ENCODE assay signal across 11 cellular contexts in genomic region chr3:140871022-140871421, GRCh38.
"Had no signal": no experiment of that assay in that cellular context is flagged by ENCODE, and none has a peak within 500 bp of the region (broad histone marks: within the 10 kb centered on the region; RNA-seq: fewer than 3 reads in every experiment).

No MANE protein-coding gene starts in this region.

- H3K4me2 ChIP-seq: GM23338 had no signal

- ATAC-seq: GM23338, HCT116 had no signal

- H3K4me1 ChIP-seq: HAP-1 had no signal

- FAIRE-seq: H1, H54 had no signal

- H3K36me3 ChIP-seq: HAP-1 had no signal

- DNase-seq: GM23248, GOT3, H7, H9, HCEC 1CT, HFFc6 had no signal

- H2AFZ ChIP-seq: GM23248, GM23338 had no signal

- H3K27ac ChIP-seq: GM23248 had no signal

- H3K4me3 ChIP-seq: GM23248, GM23338, HAP-1 had no signal

- H3K9ac ChIP-seq: GM23248 had no signal
